ENCODE assay signal across 2 cellular contexts in the genomic region with DNA sequence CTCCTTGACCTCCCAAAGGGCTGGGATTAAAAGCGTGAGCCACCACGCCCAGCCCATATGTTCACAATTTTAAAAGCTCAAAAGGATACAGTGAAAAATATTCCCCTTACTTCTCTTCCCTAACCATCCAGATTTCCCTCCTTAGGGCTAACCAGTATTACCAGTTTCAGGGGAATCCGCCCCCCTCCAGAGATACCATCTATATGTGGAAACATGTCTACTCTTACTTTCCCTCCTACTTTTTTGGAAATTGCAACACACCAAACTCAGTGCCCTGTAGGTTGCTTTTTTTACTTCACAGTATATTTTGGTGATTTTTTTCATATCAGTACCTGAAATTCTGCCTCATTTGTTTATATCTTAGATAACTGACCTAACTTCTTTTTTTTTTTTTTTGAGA.
TF ChIP-seq lines count a peak whose summit lies in the region.

No MANE protein-coding gene starts in this region.

TF ChIP-seq in Ishikawa, 13 proteins besides CTCF, POLR2A, EP300 and RAD21:
- TF ChIP-seq TCF12 (IDR thresholded peaks at IDR 0.05; ENCODE audit: low read depth): no peak
- TF ChIP-seq NFIC (IDR thresholded peaks at IDR 0.05): no peak
- no peak for TF ChIP-seq EGR1 (IDR thresholded peaks at IDR 0.05)
- no peak for TF ChIP-seq CREB1 (IDR thresholded peaks at IDR 0.05; ENCODE audit: low read depth)
- TF ChIP-seq, protein P1, sequence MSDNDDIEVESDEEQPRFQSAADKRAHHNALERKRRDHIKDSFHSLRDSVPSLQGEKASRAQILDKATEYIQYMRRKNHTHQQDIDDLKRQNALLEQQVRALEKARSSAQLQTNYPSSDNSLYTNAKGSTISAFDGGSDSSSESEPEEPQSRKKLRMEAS (IDR thresholded peaks at IDR 0.05): no peak
- 0 out of 2 replicates have a peak, but pooled peaks have one; percentile 35 for TF ChIP-seq CEBPB (IDR thresholded peaks at IDR 0.05)
- no peak for TF ChIP-seq FOXM1 (IDR thresholded peaks at IDR 0.05; ENCODE audit: borderline replicate concordance, low read depth)

TF ChIP-seq in K562, 482 proteins besides CTCF, POLR2A, EP300 and RAD21:
- peak; percentile 64 for TF ChIP-seq CEBPB (tag; IDR thresholded peaks at IDR 0.05)
- no peak for TF ChIP-seq NFE2L1 (tag; IDR thresholded peaks at IDR 0.05; ENCODE audit: borderline replicate concordance, low read depth)
